In the genomic region with DNA sequence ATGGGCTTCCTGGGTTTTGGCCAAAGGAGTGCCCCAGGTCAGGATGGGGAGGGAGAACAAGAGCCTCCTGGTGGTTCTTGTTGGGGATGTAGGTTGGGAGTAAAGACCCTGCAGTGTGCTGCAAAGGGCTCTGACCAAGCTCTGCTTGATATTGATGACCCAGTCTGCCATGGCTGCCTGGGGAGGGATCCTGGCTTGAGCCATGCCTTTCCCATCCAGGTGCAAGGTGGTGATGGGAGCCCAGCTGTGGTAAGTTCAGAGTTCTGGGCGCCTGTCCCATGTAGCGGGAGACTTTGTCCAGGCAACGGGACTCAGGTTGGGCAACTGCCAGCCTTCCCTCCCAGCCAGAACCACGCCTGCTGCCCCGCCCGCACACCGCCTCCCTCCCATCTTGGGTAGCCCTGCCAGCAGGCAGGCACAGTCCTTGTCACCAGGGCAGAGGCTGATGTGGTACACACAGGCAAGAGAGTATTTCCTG, we compare ENCODE assay signal across 9 cellular contexts. TPM values are rescaled to one million over a fixed set of nuclear protein-coding genes. Genes with fewer than 3 reads are reported as not detected.
DNase-seq lines count a peak whose midpoint lies in the region; ATAC-seq, FAIRE-seq and TF ChIP-seq lines count a peak whose summit lies in the region.
"Had no signal": no experiment of that assay in that cellular context is flagged by ENCODE, and none has a peak within 500 bp of the region (broad histone marks: within the 10 kb centered on the region; RNA-seq: fewer than 3 reads in every experiment).

No MANE protein-coding gene starts in this region.

- H3K36me3 Mint-ChIP-seq in CD4-positive, CD25-positive, alpha-beta regulatory T cell: no peaks in the 10 kb centered on the region
- peaks cover 12% of the 10 kb centered on the region for H3K36me3 Mint-ChIP-seq in Caco-2 (ENCODE audit: insufficient read depth, unreplicated experiment)

- no peak for ATAC-seq in CD4-positive, CD25-positive, alpha-beta regulatory T cell (ENCODE audit: low read depth in 2 of 2)
- ATAC-seq in left lung (peak; percentile 39), HG02678 (IDR thresholded peaks at IDR 0.05; ENCODE audit: unreplicated experiment) (no peak), HG03442 (IDR thresholded peaks at IDR 0.05; ENCODE audit: unreplicated experiment) (no peak)

- no peaks in the 10 kb centered on the region for H3K9me3 Mint-ChIP-seq in CD4-positive, CD25-positive, alpha-beta regulatory T cell
- H3K9me3 Mint-ChIP-seq in Caco-2 (ENCODE audit: unreplicated experiment): no peaks in the 10 kb centered on the region

- DNase-seq in CD4-positive, CD25-positive, alpha-beta regulatory T cell: peak in 1 of 3 donors; percentile 44
- DNase-seq in M059J (ENCODE audit: low read depth): peak; percentile 52
- DNase-seq in bronchial epithelial cell (ENCODE audit: low read depth): no peak
- DNase-seq in left lung: peak; percentile 88 to 94
- DNase-seq in Caco-2: no peak

- peak overlapping the region; percentile 94 to 99 (median 98) for H3K4me3 Mint-ChIP-seq in CD4-positive, CD25-positive, alpha-beta regulatory T cell
- H3K4me3 Mint-ChIP-seq in Caco-2 (ENCODE audit: unreplicated experiment): no peak overlapping the region

- intact Hi-C loops in left lung (cut with DNase I) (no loop called here), Caco-2 (cut with micrococcal nuclease; ENCODE audit: unreplicated experiment) (no loop called here)

- POLR2A ChIA-PET in Caco-2 (lab: Charles Lee): no interaction called here

- TF ChIP-seq CTCF in bronchial epithelial cell (IDR thresholded peaks at IDR 0.05; ENCODE audit: insufficient read depth, low read length, severe bottlenecking): peak; percentile 2
- TF ChIP-seq CTCF in left lung (IDR thresholded peaks at IDR 0.05): no peak
- TF ChIP-seq CTCF in Caco-2 (IDR thresholded peaks at IDR 0.05; ENCODE audit: insufficient read depth in 1 of 2, low read depth in 1 of 2, low read length in 1 of 2, severe bottlenecking in 1 of 2, unreplicated experiment in 1 of 2): no peak

- FAIRE-seq in bronchial epithelial cell (lab: Jason Lieb, UNC): peak; percentile 81

- H3K4me1 ChIP-seq in CD4-positive, CD25-positive, alpha-beta regulatory T cell (ENCODE audit: control insufficient read depth, insufficient read depth, low read length, poor library complexity, severe bottlenecking): peaks cover 74% of the 10 kb centered on the region
- H3K4me1 ChIP-seq in left lung: peaks cover 36 to 74% of the 10 kb centered on the region in 2 donors
- H3K4me1 ChIP-seq in subcutaneous abdominal adipose tissue (ENCODE audit: control insufficient read depth in 5 of 5, insufficient read depth in 5 of 5, low read length in 5 of 5): peaks cover 16 to 85% (median 83%) of the 10 kb centered on the region in 5 donors
- peaks cover 23% of the 10 kb centered on the region for H3K4me1 ChIP-seq in Caco-2

- H3K9me3 ChIP-seq in CD4-positive, CD25-positive, alpha-beta regulatory T cell (ENCODE audit: control insufficient read depth in 2 of 2, low read length in 2 of 2): no peaks in the 10 kb centered on the region
- no peaks in the 10 kb centered on the region for H3K9me3 ChIP-seq in left lung
- H3K9me3 ChIP-seq in subcutaneous abdominal adipose tissue (ENCODE audit: control insufficient read depth in 5 of 5, low read length in 5 of 5): no peaks in the 10 kb centered on the region
- no peaks in the 10 kb centered on the region for H3K9me3 ChIP-seq in Caco-2

- peaks cover 12% of the 10 kb centered on the region for H3K36me3 ChIP-seq in CD4-positive, CD25-positive, alpha-beta regulatory T cell (ENCODE audit: control insufficient read depth, insufficient read depth, low read length)
- H3K36me3 ChIP-seq in bronchial epithelial cell (ENCODE audit: control insufficient read depth, insufficient read depth, low read length): peaks cover 10% of the 10 kb centered on the region
- H3K36me3 ChIP-seq in left lung: peaks cover 0 to 34% of the 10 kb centered on the region in 2 donors
- peaks cover 0 to 16% (median 7%) of the 10 kb centered on the region in 5 donors for H3K36me3 ChIP-seq in subcutaneous abdominal adipose tissue (ENCODE audit: control insufficient read depth in 5 of 5, insufficient read depth in 5 of 5, low read length in 5 of 5)
- no peaks in the 10 kb centered on the region; the same call in none of the 2 replicates for H3K36me3 ChIP-seq in Caco-2 (ENCODE audit: control insufficient read depth, insufficient read depth, low read length)

- H3K4me3 ChIP-seq in CD4-positive, CD25-positive, alpha-beta regulatory T cell (ENCODE audit: low read depth, low read length): peak overlapping the region; percentile 91
- H3K4me3 ChIP-seq in bronchial epithelial cell (ENCODE audit: low read depth, low read length) (no peak overlapping the region), left lung (peak overlapping the region; percentile 89 to 94), subcutaneous abdominal adipose tissue (ENCODE audit: low read depth in 1 of 5, low read length in 5 of 5) (peak overlapping the region; percentile 86 to 99 (median 92)), Caco-2 (ENCODE audit: low read depth, low read length) (no peak overlapping the region)

- peaks cover 10% of the 10 kb centered on the region for H3K27me3 Mint-ChIP-seq in CD4-positive, CD25-positive, alpha-beta regulatory T cell
- H3K27me3 Mint-ChIP-seq in Caco-2 (ENCODE audit: insufficient read depth, unreplicated experiment): no peaks in the 10 kb centered on the region

- peak overlapping the region; percentile 83 for H3K27ac ChIP-seq in CD4-positive, CD25-positive, alpha-beta regulatory T cell (ENCODE audit: insufficient read depth, low read length, poor library complexity, severe bottlenecking)
- H3K27ac ChIP-seq in left lung (peak overlapping the region; percentile 92 to 98), subcutaneous abdominal adipose tissue (ENCODE audit: low read depth, low read length) (peak overlapping the region; percentile 92)

- peaks cover 0 to 69% (median 34%) of the 10 kb centered on the region in 4 donors for H3K4me1 Mint-ChIP-seq in CD4-positive, CD25-positive, alpha-beta regulatory T cell
- H3K4me1 Mint-ChIP-seq in Caco-2 (ENCODE audit: low read depth, unreplicated experiment): peaks cover 13% of the 10 kb centered on the region

- no peaks in the 10 kb centered on the region for H3K27me3 ChIP-seq in CD4-positive, CD25-positive, alpha-beta regulatory T cell (ENCODE audit: control insufficient read depth, insufficient read depth, low read length)
- no peaks in the 10 kb centered on the region for H3K27me3 ChIP-seq in bronchial epithelial cell (ENCODE audit: control insufficient read depth, insufficient read depth, low read length)
- H3K27me3 ChIP-seq in left lung: no peaks in the 10 kb centered on the region
- no peaks in the 10 kb centered on the region for H3K27me3 ChIP-seq in subcutaneous abdominal adipose tissue (ENCODE audit: control insufficient read depth in 5 of 5, insufficient read depth in 4 of 5, low read length in 5 of 5)
- no peaks in the 10 kb centered on the region for H3K27me3 ChIP-seq in Caco-2 (replicated peaks; ENCODE audit: control insufficient read depth, insufficient read depth, low read length)

- CTCF ChIA-PET in Caco-2 (lab: Charles Lee): interaction anchor here (0.6 kb wide), 1 partner anchor 1204 kb away, joined by 4 read pairs; no protein-coding TSS in a partner anchor

- H3K9ac ChIP-seq in subcutaneous abdominal adipose tissue (ENCODE audit: low read length in 5 of 5): peak overlapping the region; percentile 31 to 98 (median 92)

- H3K27ac Mint-ChIP-seq in CD4-positive, CD25-positive, alpha-beta regulatory T cell: peak overlapping the region; percentile 76 to 97 (median 96)
- no peak overlapping the region for H3K27ac Mint-ChIP-seq in Caco-2 (ENCODE audit: unreplicated experiment)

- no TSS peak for BruUV-seq in Caco-2 (replicated peaks; lab: Mats Ljungman, UMichigan)

RNA-seq across cellular contexts. Expression of a gene that starts 2.6 kb away (rescaled TPM):
- total RNA-seq in CD4-positive, CD25-positive, alpha-beta regulatory T cell: 373 TPM
- 100 to 1,000 TPM; 544 to 696 (median 614) TPM for polyA plus RNA-seq in CD4-positive, CD25-positive, alpha-beta regulatory T cell
- total RNA-seq in M059J (2014; rRNA removed; shearing (Covaris generic)): 232 and 259 TPM in 2 replicates
- total RNA-seq in bronchial epithelial cell (97.9 and 129 TPM in 2 replicates), left lung (100 to 1,000 TPM; 266 to 381 TPM), Caco-2 (2022) (59.3 and 62.0 TPM in 2 replicates)

RNA-seq across cellular contexts. Expression of a gene that starts 30.4 kb away (rescaled TPM):
- 1.7 TPM for total RNA-seq in CD4-positive, CD25-positive, alpha-beta regulatory T cell
- not detected for polyA plus RNA-seq in CD4-positive, CD25-positive, alpha-beta regulatory T cell
- total RNA-seq in M059J (2014; rRNA removed; shearing (Covaris generic)): 12.0 and 22.5 TPM in 2 replicates
- 2.3 and 7.1 TPM in 2 replicates for total RNA-seq in bronchial epithelial cell
- 10 to 100 TPM; 56.8 to 92.7 TPM for total RNA-seq in left lung
- total RNA-seq in Caco-2 (2022): 19.7 and 21.8 TPM in 2 replicates

RNA-seq across cellular contexts. Expression of a gene that starts 33.5 kb away (rescaled TPM):
- total RNA-seq in CD4-positive, CD25-positive, alpha-beta regulatory T cell: not detected
- not detected for polyA plus RNA-seq in CD4-positive, CD25-positive, alpha-beta regulatory T cell
- 0.89 and 0.96 TPM in 2 replicates for total RNA-seq in M059J (2014; rRNA removed; shearing (Covaris generic))
- total RNA-seq in bronchial epithelial cell: not detected in 2 replicates
- under 1 TPM in 1 of 2 donors, not detected in 1; 0.23 TPM for total RNA-seq in left lung
- 11.4 and 16.8 TPM in 2 replicates for total RNA-seq in Caco-2 (2022)
- total RNA-seq: HT1080 had no signal

RNA-seq across cellular contexts. Expression of a gene that starts 40.3 kb away (rescaled TPM):
- not detected for total RNA-seq in CD4-positive, CD25-positive, alpha-beta regulatory T cell
- polyA plus RNA-seq in CD4-positive, CD25-positive, alpha-beta regulatory T cell: under 1 TPM in 1 of 4 donors, not detected in 3; 0.22 TPM
- not detected in 2 replicates for total RNA-seq in M059J (2014; rRNA removed; shearing (Covaris generic))
- total RNA-seq in bronchial epithelial cell: under 0.01 TPM in 1 of 2 replicates, not detected in the other
- under 1 TPM in 1 of 2 donors, not detected in 1; 0.24 TPM for total RNA-seq in left lung
- not detected in 2 replicates for total RNA-seq in Caco-2 (2022)
- total RNA-seq: HT1080 had no signal

RNA-seq across cellular contexts. Expression of a gene that starts 47.2 kb away (rescaled TPM):
- not detected for total RNA-seq in CD4-positive, CD25-positive, alpha-beta regulatory T cell
- not detected for polyA plus RNA-seq in CD4-positive, CD25-positive, alpha-beta regulatory T cell
- total RNA-seq in M059J (2014; rRNA removed; shearing (Covaris generic)): not detected in 2 replicates
- 0.26 TPM in 1 of 2 replicates, not detected in the other for total RNA-seq in bronchial epithelial cell
- not detected for total RNA-seq in left lung
- 0.50 TPM in 1 of 2 replicates, not detected in the other for total RNA-seq in Caco-2 (2022)
- total RNA-seq: HT1080 had no signal

Comparison
In these comparisons a context has a peak if more than half of its experiments do, and no peak if none do; other contexts are left out.
1. DNase-seq: peak in M059J (single experiment) and left lung (2 of 2); none in bronchial epithelial cell (single experiment) and Caco-2 (0 of 2).
2. H3K4me3 ChIP-seq: peak in CD4-positive, CD25-positive, alpha-beta regulatory T cell (single experiment), left lung (2 of 2) and subcutaneous abdominal adipose tissue (5 of 5); none in bronchial epithelial cell (single experiment) and Caco-2 (single experiment).
3. Peak in every context shown above with its lines, with median percentiles within 50 percentile points of each other: H3K27ac ChIP-seq.